17 cellular contexts compared by ENCODE assay signal in the genomic region with DNA sequence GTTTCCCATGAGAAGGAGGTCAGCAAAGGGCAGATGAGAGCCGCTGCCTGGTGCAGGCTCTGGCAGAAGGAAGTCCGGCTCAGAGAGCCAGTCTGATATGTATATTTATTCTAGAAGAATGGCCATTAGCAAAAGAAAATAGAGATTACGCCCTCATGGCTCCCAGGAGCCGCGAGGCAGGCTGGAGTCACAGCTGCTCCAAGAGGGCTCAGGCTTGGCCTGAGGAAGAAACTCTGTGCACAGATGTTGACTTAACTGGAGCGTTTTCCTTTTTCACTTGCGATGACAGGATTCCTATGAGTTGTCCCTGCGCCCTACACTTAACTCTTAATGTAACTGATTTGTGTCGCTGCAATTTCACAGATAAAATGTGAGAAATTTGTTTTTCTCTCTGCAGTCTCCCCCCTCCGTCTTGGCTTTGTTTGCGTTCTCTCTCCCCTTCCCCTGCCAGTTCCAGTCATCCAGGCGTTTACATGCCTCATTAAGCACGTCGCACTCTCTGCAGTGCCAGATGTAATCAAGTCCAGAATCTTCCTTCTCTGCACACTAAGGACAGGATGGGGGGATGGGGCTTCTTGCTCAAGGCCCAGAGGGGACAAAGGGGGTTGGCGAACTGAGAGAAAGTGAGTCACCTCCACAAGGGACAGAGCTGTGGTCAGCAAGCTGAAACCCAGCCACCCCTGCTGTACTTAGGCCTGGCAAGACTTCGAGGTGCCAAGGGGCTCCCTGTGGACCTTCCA.
A peak's percentile ranks its signal among the peaks of the same experiment; 100 is the strongest.
DNase-seq lines count a peak whose midpoint lies in the region; FAIRE-seq and TF ChIP-seq lines count a peak whose summit lies in the region.
"Had no signal": no experiment of that assay in that cellular context is flagged by ENCODE, and none has a peak within 500 bp of the region (broad histone marks: within the 10 kb centered on the region; RNA-seq: fewer than 3 reads in every experiment).

No MANE protein-coding gene starts in this region.

- no peak overlapping the region for H2AFZ ChIP-seq in trophoblast cell (ENCODE audit: insufficient read depth, low read length, poor library complexity)

- H4K8ac ChIP-seq in trophoblast cell (ENCODE audit: low read depth, low read length): no peak overlapping the region

- no peak for FAIRE-seq in H54 (lab: Jason Lieb, UNC)
- FAIRE-seq: A549, D721Med had no signal

- H3K9me3 Mint-ChIP-seq in glutamatergic neuron (ENCODE audit: unreplicated experiment): peaks cover 2% of the 10 kb centered on the region
- no peaks in the 10 kb centered on the region for H3K9me3 Mint-ChIP-seq in type B pancreatic cell
- H3K9me3 Mint-ChIP-seq: dendritic cell treated with granulocyte-macrophage colony-stimulating factor and Interleukin-4, amounts not matched to agents 40 ng/mL and 50 ng/mL, for 4 days had no signal

- H3K4me2 ChIP-seq in trophoblast cell (ENCODE audit: low read length): no peak overlapping the region
- H3K4me2 ChIP-seq: A549 had no signal

- H3K18ac ChIP-seq in trophoblast cell (ENCODE audit: low read length): no peak overlapping the region

- no peaks in the 10 kb centered on the region for H3K9me3 ChIP-seq in effector memory CD4-positive, alpha-beta T cell (ENCODE audit: control insufficient read depth, low read length)
- H3K9me3 ChIP-seq in trophoblast cell (ENCODE audit: insufficient read depth, low read depth, low read length): no peaks in the 10 kb centered on the region
- H3K9me3 ChIP-seq: A549, neutrophil had no signal

- peaks cover 3% of the 10 kb centered on the region for H3K27me3 Mint-ChIP-seq in glutamatergic neuron (ENCODE audit: unreplicated experiment)
- peaks cover 51% of the 10 kb centered on the region for H3K27me3 Mint-ChIP-seq in type B pancreatic cell
- H3K27me3 Mint-ChIP-seq: dendritic cell treated with granulocyte-macrophage colony-stimulating factor and Interleukin-4, amounts not matched to agents 40 ng/mL and 50 ng/mL, for 4 days had no signal

- no peak for TF ChIP-seq POLR2A in H54 (IDR thresholded peaks at IDR 0.05; ENCODE audit: low read depth, low read length)

- H3K4me3 ChIP-seq in effector memory CD4-positive, alpha-beta T cell (ENCODE audit: insufficient read depth, low read depth, low read length, poor library complexity, severe bottlenecking): no peak overlapping the region
- no peak overlapping the region for H3K4me3 ChIP-seq in trophoblast cell (ENCODE audit: low read depth, low read length)
- H3K4me3 ChIP-seq: A549, lung, skin epidermis had no signal

- TF ChIP-seq CTCF in glutamatergic neuron (IDR thresholded peaks at IDR 0.05; ENCODE audit: partially characterized antibody, unreplicated experiment) (no peak), type B pancreatic cell (conservative IDR thresholded peaks at IDR 0.05) (no peak)

- H3K4me1 Mint-ChIP-seq in glutamatergic neuron (ENCODE audit: low read depth, unreplicated experiment) (peaks cover 14% of the 10 kb centered on the region), type B pancreatic cell (ENCODE audit: unreplicated experiment) (peaks cover 23% of the 10 kb centered on the region)
- H3K4me1 Mint-ChIP-seq: stimulated activated naive CD8-positive, alpha-beta T cell treated with anti-CD3 and anti-CD28 coated beads, Interleukin-15, amount 100 ng/mL, for 72 hours had no signal

- H2BK5ac ChIP-seq in trophoblast cell (ENCODE audit: low read depth, low read length, poor library complexity): no peak overlapping the region

- H3K4ac ChIP-seq in trophoblast cell (ENCODE audit: low read depth, low read length): no peak overlapping the region

- H3K27me3 ChIP-seq in effector memory CD4-positive, alpha-beta T cell (replicated peaks; ENCODE audit: control insufficient read depth, insufficient read depth, low read length, poor library complexity, severe bottlenecking): no peaks in the 10 kb centered on the region
- H3K27me3 ChIP-seq in trophoblast cell (ENCODE audit: insufficient read depth, low read length): no peaks in the 10 kb centered on the region
- H3K27me3 ChIP-seq: neutrophil had no signal

- no peaks in the 10 kb centered on the region for H3K36me3 ChIP-seq in effector memory CD4-positive, alpha-beta T cell (ENCODE audit: control insufficient read depth, insufficient read depth, low read length)
- H3K36me3 ChIP-seq in trophoblast cell (ENCODE audit: control insufficient read depth in 1 of 2, insufficient read depth in 2 of 2, low read length in 2 of 2): no peaks in the 10 kb centered on the region
- H3K36me3 ChIP-seq: neutrophil had no signal

- H3K79me1 ChIP-seq in trophoblast cell (ENCODE audit: low read length): no peaks in the 10 kb centered on the region

- H2BK12ac ChIP-seq in trophoblast cell (ENCODE audit: low read length): no peak overlapping the region

- no peak overlapping the region for H3K14ac ChIP-seq in trophoblast cell (ENCODE audit: low read length)

- H3K79me2 ChIP-seq in trophoblast cell (ENCODE audit: control insufficient read depth, insufficient read depth, low read length, poor library complexity): no peaks in the 10 kb centered on the region

- no peak overlapping the region for H4K91ac ChIP-seq in trophoblast cell (ENCODE audit: low read depth, low read length)

- H3K36me3 Mint-ChIP-seq in glutamatergic neuron (ENCODE audit: unreplicated experiment) (no peaks in the 10 kb centered on the region), type B pancreatic cell (no peaks in the 10 kb centered on the region)

- no peak overlapping the region for H4K12ac ChIP-seq in trophoblast cell (ENCODE audit: low read depth, low read length)

- no CpG with 5 or more reads among the region's 16 CpGs for WGBS in trophoblast cell (ENCODE audit: extremely low coverage, insufficient coverage, insufficient read length)

- H3K4me3 Mint-ChIP-seq in glutamatergic neuron (ENCODE audit: unreplicated experiment) (peak overlapping the region; percentile 5), type B pancreatic cell (peak overlapping the region; percentile 20)
- H3K4me3 Mint-ChIP-seq: dendritic cell treated with granulocyte-macrophage colony-stimulating factor and Interleukin-4, amounts not matched to agents 40 ng/mL and 50 ng/mL, for 4 days; stimulated activated naive CD8-positive, alpha-beta T cell treated with anti-CD3 and anti-CD28 coated beads, Interleukin-15, amount 100 ng/mL, for 72 hours had no signal

- no peak overlapping the region for H3K9ac ChIP-seq in trophoblast cell (ENCODE audit: low read length)

- no peak overlapping the region for H2AK5ac ChIP-seq in trophoblast cell (ENCODE audit: low read length)

- no peak overlapping the region for H2BK120ac ChIP-seq in trophoblast cell (ENCODE audit: insufficient read depth, low read length, poor library complexity)

- H3K27ac ChIP-seq in effector memory CD4-positive, alpha-beta T cell (ENCODE audit: insufficient read depth, low read length, poor library complexity, severe bottlenecking): no peak overlapping the region
- H3K27ac ChIP-seq in trophoblast cell (ENCODE audit: low read depth, low read length): no peak overlapping the region
- H3K27ac ChIP-seq: A549, neutrophil, skin epidermis had no signal

- H3K27ac Mint-ChIP-seq in glutamatergic neuron (ENCODE audit: unreplicated experiment) (peak overlapping the region; percentile 57), type B pancreatic cell (no peak overlapping the region)
- H3K27ac Mint-ChIP-seq: dendritic cell treated with granulocyte-macrophage colony-stimulating factor and Interleukin-4, amounts not matched to agents 40 ng/mL and 50 ng/mL, for 4 days; stimulated activated naive CD8-positive, alpha-beta T cell treated with anti-CD3 and anti-CD28 coated beads, Interleukin-15, amount 100 ng/mL, for 72 hours had no signal

- H3K23ac ChIP-seq in trophoblast cell (ENCODE audit: low read length): no peak overlapping the region

- DNase-seq in NCI-H345 (lab: John Stamatoyannopoulos, UW): peak; percentile 30
- DNase-seq in NCI-H345 treated with DMSO at 0.1 percent for 48 hours (lab: John Stamatoyannopoulos, UW; ENCODE audit: unreplicated experiment): no peak
- peak; percentile 76 for DNase-seq in NCI-H69 (lab: John Stamatoyannopoulos, UW)
- no peak for DNase-seq in glutamatergic neuron
- DNase-seq in type B pancreatic cell (ENCODE audit: extremely low spot score, unreplicated experiment): no peak
- DNase-seq in effector memory CD4-positive, alpha-beta T cell: no peak
- no peak for DNase-seq in H54 (ENCODE audit: insufficient read length, low spot score)
- no peak for DNase-seq in trophoblast cell
- DNase-seq: activated CD4-positive, alpha-beta T cell treated with anti-CD3 and anti-CD28 coated beads, Interleukin-2, amount 50 U/mL, for 48 hours; NCI-H446 treated with DMSO at 0.1 percent for 48 hours; stimulated activated naive CD8-positive, alpha-beta T cell treated with anti-CD3 and anti-CD28 coated beads, Interleukin-15, amount 100 ng/mL, for 72 hours had no signal

- no peaks in the 10 kb centered on the region for H3K4me1 ChIP-seq in effector memory CD4-positive, alpha-beta T cell (ENCODE audit: control insufficient read depth, insufficient read depth, low read length, poor library complexity, severe bottlenecking)
- H3K4me1 ChIP-seq in trophoblast cell (ENCODE audit: control insufficient read depth in 1 of 2, insufficient read depth in 2 of 2, low read length in 2 of 2): no peaks in the 10 kb centered on the region
- H3K4me1 ChIP-seq: A549 had no signal

Comparison
In these comparisons a context has a peak if more than half of its experiments do, and no peak if none do; other contexts are left out.
1. DNase-seq: peak in NCI-H345 (single experiment) and NCI-H69 (single experiment); none in NCI-H345 treated with DMSO at 0.1 percent for 48 hours (single experiment), glutamatergic neuron (single experiment), type B pancreatic cell (single experiment), effector memory CD4-positive, alpha-beta T cell (0 of 3), H54 (single experiment) and trophoblast cell (0 of 2).